In the genomic region with DNA sequence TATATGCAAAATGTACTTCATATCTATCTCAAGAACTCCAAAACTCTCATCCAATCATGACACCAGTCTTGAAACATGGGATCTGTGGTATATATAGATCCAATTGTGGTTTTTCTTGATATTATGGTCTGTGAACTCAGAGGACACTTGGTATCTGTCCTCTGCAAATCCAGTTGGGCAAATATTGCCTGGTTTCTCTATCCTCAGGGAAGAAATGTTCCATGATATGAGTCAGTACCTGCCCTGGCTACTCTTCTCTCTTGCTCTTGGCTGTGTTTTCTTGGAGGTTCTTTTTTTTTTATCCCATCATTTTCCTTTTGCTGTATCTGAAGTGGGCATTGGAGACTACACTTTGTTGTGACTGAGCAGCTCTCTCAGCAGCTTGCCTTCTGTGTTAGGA, we compare ENCODE assay signal across 2 cellular contexts.
TF ChIP-seq lines count a peak whose summit lies in the region.

No MANE protein-coding gene starts in this region.

TF ChIP-seq in HepG2, 621 proteins besides CTCF, POLR2A, EP300 and RAD21:
- no peak for TF ChIP-seq ZNF333 (CRISPR knock-in tag; IDR thresholded peaks at IDR 0.05; ENCODE audit: borderline replicate concordance)
- TF ChIP-seq ZC3H13 (CRISPR knock-in tag; IDR thresholded peaks at IDR 0.05) = no peak
- no peak for TF ChIP-seq HMGXB4 (CRISPR knock-in tag; IDR thresholded peaks at IDR 0.05; ENCODE audit: borderline replicate concordance in 1 of 2, low read depth in 1 of 2)
- no peak for TF ChIP-seq ZNF143 (CRISPR knock-in tag; IDR thresholded peaks at IDR 0.05)
- TF ChIP-seq ISX (CRISPR knock-in tag; conservative IDR thresholded peaks at IDR 0.05) = no peak
- TF ChIP-seq BRCA1 (CRISPR knock-in tag; IDR thresholded peaks at IDR 0.05) = no peak
- no peak for TF ChIP-seq SIX4 (CRISPR knock-in tag; IDR thresholded peaks at IDR 0.05)
- TF ChIP-seq ARID2 (CRISPR knock-in tag; IDR thresholded peaks at IDR 0.05; ENCODE audit: borderline replicate concordance) = no peak
- TF ChIP-seq GRHL1 (CRISPR knock-in tag; conservative IDR thresholded peaks at IDR 0.05) = no peak
- no peak for TF ChIP-seq NCOA2 (CRISPR knock-in tag; IDR thresholded peaks at IDR 0.05)
- TF ChIP-seq MAFK (conservative IDR thresholded peaks at IDR 0.05 in 1 of 2, IDR thresholded peaks at IDR 0.05 in 1 of 2; ENCODE audit: low read length in 2 of 2) = no peak
- TF ChIP-seq, protein P1, sequence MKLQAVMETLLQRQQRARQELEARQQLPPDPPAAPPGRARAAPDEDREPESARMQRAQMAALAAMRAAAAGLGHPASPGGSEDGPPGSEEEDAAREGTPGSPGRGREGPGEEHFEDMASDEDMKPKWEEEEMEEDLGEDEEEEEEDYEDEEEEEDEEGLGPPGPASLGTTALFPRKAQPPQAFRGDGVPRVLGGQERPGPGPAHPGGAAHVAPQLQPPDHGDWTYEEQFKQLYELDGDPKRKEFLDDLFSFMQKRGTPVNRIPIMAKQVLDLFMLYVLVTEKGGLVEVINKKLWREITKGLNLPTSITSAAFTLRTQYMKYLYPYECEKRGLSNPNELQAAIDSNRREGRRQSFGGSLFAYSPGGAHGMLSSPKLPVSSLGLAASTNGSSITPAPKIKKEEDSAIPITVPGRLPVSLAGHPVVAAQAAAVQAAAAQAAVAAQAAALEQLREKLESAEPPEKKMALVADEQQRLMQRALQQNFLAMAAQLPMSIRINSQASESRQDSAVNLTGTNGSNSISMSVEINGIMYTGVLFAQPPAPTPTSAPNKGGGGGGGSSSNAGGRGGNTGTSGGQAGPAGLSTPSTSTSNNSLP (IDR thresholded peaks at IDR 0.05; ENCODE audit: low read depth, low read length) = no peak
- TF ChIP-seq ISL2 (CRISPR knock-in tag; IDR thresholded peaks at IDR 0.05) = no peak
- no peak for TF ChIP-seq RBM39 (IDR thresholded peaks at IDR 0.05; ENCODE audit: low read depth, low read length, poor library complexity, severe bottlenecking)
- no peak for TF ChIP-seq SNAI1 (CRISPR knock-in tag; IDR thresholded peaks at IDR 0.05; ENCODE audit: borderline replicate concordance)
- TF ChIP-seq HNF1A (IDR thresholded peaks at IDR 0.05; ENCODE audit: low read depth) = no peak
- TF ChIP-seq HNF1A (CRISPR knock-in tag; IDR thresholded peaks at IDR 0.05; ENCODE audit: borderline replicate concordance) = no peak
- TF ChIP-seq SMAD3 (CRISPR knock-in tag; IDR thresholded peaks at IDR 0.05) = no peak
TF ChIP-seq in HepG2: peak in this region for 0.

TF ChIP-seq in K562, 482 proteins besides CTCF, POLR2A, EP300 and RAD21:
- TF ChIP-seq MEF2D (tag; conservative IDR thresholded peaks at IDR 0.05; ENCODE audit: low read depth) = no peak
